In genomic region chr16:50473375-50473945, GRCh38 we compare ENCODE assay signal across 9 cellular contexts.
DNase-seq lines count a peak whose midpoint lies in the region; ATAC-seq and TF ChIP-seq lines count a peak whose summit lies in the region.
"Had no signal": no experiment of that assay in that cellular context is flagged by ENCODE, and none has a peak within 500 bp of the region (broad histone marks: within the 10 kb centered on the region; RNA-seq: fewer than 3 reads in every experiment).

No MANE protein-coding gene starts in this region.

- H3K27me3 ChIP-seq in GM23248 (replicated peaks; ENCODE audit: insufficient read depth) (peaks cover 19% of the 10 kb centered on the region), A673 (replicated peaks; ENCODE audit: insufficient read depth, low read depth, low read length, poor library complexity) (peaks cover 12% of the 10 kb centered on the region), sigmoid colon (peaks cover 0 to 6% (median 4%) of the 10 kb centered on the region in 3 donors)

- DNase-seq in GM23248, result peak; percentile 24
- peak; percentile 26 for DNase-seq in NCI-H510A (lab: John Stamatoyannopoulos, UW)
- DNase-seq in iris pigment epithelial cell (ENCODE audit: low read depth), result peak; percentile 3
- no peak for DNase-seq in caudate nucleus (lab: John Stamatoyannopoulos, UW)
- no peak for DNase-seq in A673 (ENCODE audit: low spot score)
- DNase-seq in hippocampal formation (lab: John Stamatoyannopoulos, UW), result no peak
- no peak for DNase-seq in sigmoid colon
- DNase-seq: activated CD8-positive, alpha-beta memory T cell treated with anti-CD3 and anti-CD28 coated beads, Interleukin-2, amount 50 U/mL, for 48 hours had no signal

- H2AFZ ChIP-seq in GM23248, result no peak overlapping the region

- CTCF ChIA-PET in A673 (lab: Charles Lee), result no interaction called here

- no peak overlapping the region for H3K4me2 ChIP-seq in GM23248 (ENCODE audit: unreplicated experiment)

- 52 to 53% methylated on average over 6 of the region's 6 CpGs for WGBS in GM23248 (ENCODE audit: low coverage in 1 of 2, low lambda C conversion rate in 2 of 2, missing lambda C conversion rate in 2 of 2), 2 experiments
- WGBS in sigmoid colon, 2 donors, result 74 to 79% methylated on average over 6 of the region's 6 CpGs

- TF ChIP-seq EP300 in sigmoid colon (IDR thresholded peaks at IDR 0.05), result no peak

- H3K9ac ChIP-seq in GM23248, result no peak overlapping the region

- H4K20me1 ChIP-seq in GM23248 (ENCODE audit: insufficient read depth), result no peaks in the 10 kb centered on the region

- intact Hi-C loops in A673 (cut with micrococcal nuclease; ENCODE audit: unreplicated experiment) (no loop called here), sigmoid colon (cut with DNase I) (no loop called here)

- H3K79me2 ChIP-seq in GM23248 (ENCODE audit: insufficient read depth), result no peaks in the 10 kb centered on the region

- TF ChIP-seq CTCF in A673 (conservative IDR thresholded peaks at IDR 0.05; ENCODE audit: low read depth, low read length) (no peak), sigmoid colon (IDR thresholded peaks at IDR 0.05) (no peak)

- H3K36me3 ChIP-seq in GM23248 (ENCODE audit: low read depth) (no peaks in the 10 kb centered on the region), A673 (ENCODE audit: insufficient read depth, low read length, poor library complexity, severe bottlenecking) (no peaks in the 10 kb centered on the region), sigmoid colon (no peaks in the 10 kb centered on the region)

- no TSS peak for BruUV-seq in A673 (replicated peaks; lab: Mats Ljungman, UMichigan)

- H3K27ac ChIP-seq in GM23248 (no peak overlapping the region), caudate nucleus (ENCODE audit: low read depth, low read length) (no peak overlapping the region), A673 (ENCODE audit: low read depth, low read length, poor library complexity, severe bottlenecking) (no peak overlapping the region), sigmoid colon (no peak overlapping the region)

- no peaks in the 10 kb centered on the region for H3K9me2 ChIP-seq in GM23248 (ENCODE audit: insufficient read depth)

- peak; percentile 83 for ATAC-seq in GM18511 (IDR thresholded peaks at IDR 0.05; ENCODE audit: unreplicated experiment)

- H3K9me3 ChIP-seq in GM23248 (ENCODE audit: low read depth), result no peaks in the 10 kb centered on the region
- H3K9me3 ChIP-seq in A673 (ENCODE audit: low read depth, low read length, poor library complexity, severe bottlenecking), result no peaks in the 10 kb centered on the region
- no peaks in the 10 kb centered on the region for H3K9me3 ChIP-seq in sigmoid colon

- H3K4me3 ChIP-seq in GM23248, result no peak overlapping the region
- no peak overlapping the region for H3K4me3 ChIP-seq in A673 (ENCODE audit: low read depth, low read length, poor library complexity, severe bottlenecking)
- H3K4me3 ChIP-seq in sigmoid colon, result no peak overlapping the region

- no peaks in the 10 kb centered on the region for H3F3A ChIP-seq in GM23248 (ENCODE audit: insufficient read depth)

- in situ Hi-C loops in GM23248 (cut with MboI), result no loop called here

- POLR2A ChIA-PET in A673 (lab: Charles Lee; ENCODE audit: low non-redundant PET), result no interaction called here

- H3K4me1 ChIP-seq in GM23248 (ENCODE audit: insufficient read depth) (no peaks in the 10 kb centered on the region), A673 (ENCODE audit: insufficient read depth, low read length, poor library complexity, severe bottlenecking) (no peaks in the 10 kb centered on the region), sigmoid colon (peaks cover 0 to under 1% (median under 1%) of the 10 kb centered on the region in 4 donors)

- TF ChIP-seq POLR2A in sigmoid colon (IDR thresholded peaks at IDR 0.05), result no peak

Comparison
In these comparisons a context has a peak if more than half of its experiments do, and no peak if none do; other contexts are left out.
1. DNase-seq: peak in GM23248 (single experiment), NCI-H510A (single experiment) and iris pigment epithelial cell (single experiment); none in caudate nucleus (0 of 61), A673 (single experiment), hippocampal formation (0 of 2) and sigmoid colon (single experiment).